Comparison of ENCODE assay signal across 1 cellular context in the genomic region with DNA sequence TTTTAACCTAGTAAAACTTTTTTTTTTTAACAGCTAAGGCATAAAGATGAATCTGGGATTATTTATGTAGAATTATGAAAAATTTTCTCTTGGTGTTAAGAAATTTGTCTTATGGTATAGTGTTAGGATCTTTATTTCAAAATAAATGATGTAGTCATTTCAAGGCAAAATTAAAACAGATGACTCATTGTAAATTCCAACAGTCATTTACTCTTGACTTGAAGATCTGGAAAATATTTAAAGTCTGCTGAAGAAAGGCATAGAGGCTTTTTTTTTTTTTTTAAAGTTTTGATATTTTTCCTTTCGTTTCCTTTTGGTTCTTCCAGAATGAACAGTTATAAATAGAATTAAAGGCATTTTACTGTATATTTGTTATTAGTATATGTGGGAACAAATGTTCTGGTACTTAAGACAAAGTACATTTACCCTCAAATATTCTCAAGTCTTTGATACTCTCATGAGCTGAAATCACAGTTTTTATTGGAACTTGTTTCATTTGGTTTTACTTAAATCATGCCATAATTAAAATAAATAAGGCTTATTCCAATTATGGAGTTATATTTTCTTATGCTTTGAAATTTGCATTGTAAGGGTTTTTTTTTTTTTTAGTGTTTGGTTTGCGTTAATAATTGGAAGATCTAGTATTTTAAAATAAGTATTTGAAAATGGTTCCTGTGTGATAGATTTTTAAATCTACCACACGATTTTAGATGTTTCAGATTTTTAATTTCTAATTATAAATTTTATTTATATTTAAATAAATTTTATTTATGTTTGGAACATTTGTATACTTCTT.
TF ChIP-seq lines count a peak whose summit lies in the region.

No MANE protein-coding gene starts in this region.

TF ChIP-seq in A549, 52 proteins besides CTCF, POLR2A, EP300 and RAD21 (continued from another document):
- TF ChIP-seq, protein P1, sequence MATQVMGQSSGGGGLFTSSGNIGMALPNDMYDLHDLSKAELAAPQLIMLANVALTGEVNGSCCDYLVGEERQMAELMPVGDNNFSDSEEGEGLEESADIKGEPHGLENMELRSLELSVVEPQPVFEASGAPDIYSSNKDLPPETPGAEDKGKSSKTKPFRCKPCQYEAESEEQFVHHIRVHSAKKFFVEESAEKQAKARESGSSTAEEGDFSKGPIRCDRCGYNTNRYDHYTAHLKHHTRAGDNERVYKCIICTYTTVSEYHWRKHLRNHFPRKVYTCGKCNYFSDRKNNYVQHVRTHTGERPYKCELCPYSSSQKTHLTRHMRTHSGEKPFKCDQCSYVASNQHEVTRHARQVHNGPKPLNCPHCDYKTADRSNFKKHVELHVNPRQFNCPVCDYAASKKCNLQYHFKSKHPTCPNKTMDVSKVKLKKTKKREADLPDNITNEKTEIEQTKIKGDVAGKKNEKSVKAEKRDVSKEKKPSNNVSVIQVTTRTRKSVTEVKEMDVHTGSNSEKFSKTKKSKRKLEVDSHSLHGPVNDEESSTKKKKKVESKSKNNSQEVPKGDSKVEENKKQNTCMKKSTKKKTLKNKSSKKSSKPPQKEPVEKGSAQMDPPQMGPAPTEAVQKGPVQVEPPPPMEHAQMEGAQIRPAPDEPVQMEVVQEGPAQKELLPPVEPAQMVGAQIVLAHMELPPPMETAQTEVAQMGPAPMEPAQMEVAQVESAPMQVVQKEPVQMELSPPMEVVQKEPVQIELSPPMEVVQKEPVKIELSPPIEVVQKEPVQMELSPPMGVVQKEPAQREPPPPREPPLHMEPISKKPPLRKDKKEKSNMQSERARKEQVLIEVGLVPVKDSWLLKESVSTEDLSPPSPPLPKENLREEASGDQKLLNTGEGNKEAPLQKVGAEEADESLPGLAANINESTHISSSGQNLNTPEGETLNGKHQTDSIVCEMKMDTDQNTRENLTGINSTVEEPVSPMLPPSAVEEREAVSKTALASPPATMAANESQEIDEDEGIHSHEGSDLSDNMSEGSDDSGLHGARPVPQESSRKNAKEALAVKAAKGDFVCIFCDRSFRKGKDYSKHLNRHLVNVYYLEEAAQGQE (IDR thresholded peaks at IDR 0.05), result peak; percentile 21; the same call in 1 of the 2 replicates
- TF ChIP-seq HOXB13 (CRISPR knock-in tag; IDR thresholded peaks at IDR 0.05; ENCODE audit: low read depth) (no peak), CBX2 (IDR thresholded peaks at IDR 0.05; ENCODE audit: borderline replicate concordance, low read depth) (no peak)
